8 cellular contexts compared by ENCODE assay signal in genomic region chr2:1546023-1546591, GRCh38.
DNase-seq lines count a peak whose midpoint lies in the region; ATAC-seq and TF ChIP-seq lines count a peak whose summit lies in the region.

No MANE protein-coding gene starts in this region.

- no peaks in the 10 kb centered on the region for H4K20me1 ChIP-seq in hepatocyte (ENCODE audit: insufficient read depth, poor library complexity, severe bottlenecking)

- DNase-seq in Ammon's horn (ENCODE audit: low spot score) (peak; percentile 62), NCI-H460 (ENCODE audit: extremely low read depth, low read depth) (peak; percentile 51), hepatocyte (ENCODE audit: low spot score) (peak; percentile 79), smooth muscle cell of the brain vasculature (ENCODE audit: low read depth, low spot score) (peak; percentile 39), T-helper 2 cell (no peak)
- peak in 1 of 2 donors; percentile 40 for DNase-seq in activated naive CD4-positive, alpha-beta T cell treated with anti-CD3 and anti-CD28 coated beads, Interleukin-2, amount 50 U/mL, for 72 hours (ENCODE audit: low spot score in 2 of 2)

- H3K9me2 ChIP-seq in hepatocyte (replicated peaks; ENCODE audit: insufficient read depth): no peaks in the 10 kb centered on the region

- peak; percentile 88 for TF ChIP-seq CTCF in hepatocyte (IDR thresholded peaks at IDR 0.05; ENCODE audit: poor library complexity)

- H2AFZ ChIP-seq in hepatocyte: no peak overlapping the region

- peaks cover 3% of the 10 kb centered on the region for H3K4me1 ChIP-seq in hepatocyte (ENCODE audit: insufficient read depth)

- ATAC-seq in GM18511 (IDR thresholded peaks at IDR 0.05; ENCODE audit: unreplicated experiment) (peak; percentile 46), GM19328 (IDR thresholded peaks at IDR 0.05; ENCODE audit: unreplicated experiment) (no peak)
- peak; percentile 36 to 44 for ATAC-seq in activated naive CD4-positive, alpha-beta T cell treated with anti-CD3 and anti-CD28 coated beads, Interleukin-2, amount 50 U/mL, for 72 hours

- WGBS in hepatocyte (ENCODE audit: low lambda C conversion rate, missing lambda C conversion rate): 43% methylated on average over 14 of the region's 14 CpGs

- peak overlapping the region; percentile 35 to 72 for H3K27ac Mint-ChIP-seq in activated naive CD4-positive, alpha-beta T cell treated with anti-CD3 and anti-CD28 coated beads, Interleukin-2, amount 50 U/mL, for 72 hours

- H3K36me3 Mint-ChIP-seq in activated naive CD4-positive, alpha-beta T cell treated with anti-CD3 and anti-CD28 coated beads, Interleukin-2, amount 50 U/mL, for 72 hours: no peaks in the 10 kb centered on the region

- no peak overlapping the region for H3K4me2 ChIP-seq in hepatocyte

- no peak overlapping the region for H3K4me3 ChIP-seq in hepatocyte

- no peaks in the 10 kb centered on the region for H3K9me3 Mint-ChIP-seq in activated naive CD4-positive, alpha-beta T cell treated with anti-CD3 and anti-CD28 coated beads, Interleukin-2, amount 50 U/mL, for 72 hours

- H3K36me3 ChIP-seq in hepatocyte (replicated peaks; ENCODE audit: insufficient read depth, low read depth): no peaks in the 10 kb centered on the region

- no peaks in the 10 kb centered on the region for H3K9me3 ChIP-seq in hepatocyte (ENCODE audit: low read depth)

- no peaks in the 10 kb centered on the region for H3K79me2 ChIP-seq in hepatocyte

- H3K27ac ChIP-seq in hepatocyte: no peak overlapping the region

- H3K27me3 ChIP-seq in hepatocyte: no peaks in the 10 kb centered on the region

Comparison
In these comparisons a context has a peak if more than half of its experiments do, and no peak if none do; other contexts are left out.
1. DNase-seq: peak in Ammon's horn (single experiment), NCI-H460 (single experiment), hepatocyte (single experiment) and smooth muscle cell of the brain vasculature (single experiment); none in T-helper 2 cell (0 of 5).